8 cellular contexts compared by ENCODE assay signal in genomic region chr19:4911786-4912672, GRCh38. TPM values are rescaled to one million over a fixed set of nuclear protein-coding genes. Genes with fewer than 3 reads are reported as not detected.
DNase-seq lines count a peak whose midpoint lies in the region; ATAC-seq and TF ChIP-seq lines count a peak whose summit lies in the region.

No MANE protein-coding gene starts in this region.

- peak; percentile 59 for ATAC-seq in PC-3
- ATAC-seq in natural killer cell treated with Interleukin-12 subunit alpha and Interleukin-12 subunit beta and Interleukin-15 and Interleukin-18, amount 100 ng/mL, for 72 hours, result no peak
- peak; percentile 37 for ATAC-seq in stimulated activated naive CD8-positive, alpha-beta T cell treated with anti-CD3 and anti-CD28 coated beads, Interleukin-15, Interleukin-2, amounts not matched to agents 100 U/mL and 50 U/mL, for 24 hours

- peaks cover 67% of the 10 kb centered on the region for H3K79me2 ChIP-seq in PC-3 (ENCODE audit: low read length)

- H3K4me2 ChIP-seq in PC-3 (ENCODE audit: low read length), result peak overlapping the region; percentile 96

- H3K4me1 ChIP-seq in PC-3 (ENCODE audit: insufficient read depth, low read length), result peaks cover 59% of the 10 kb centered on the region

- peaks cover 31% of the 10 kb centered on the region for H4K20me1 ChIP-seq in PC-3 (ENCODE audit: low read length)

- peak; percentile 88 for TF ChIP-seq CTCF in PC-3 (conservative IDR thresholded peaks at IDR 0.05; ENCODE audit: low read depth, low read length)

- intact Hi-C loops in PC-3 (cut with micrococcal nuclease), result loop anchor here (1.0 to 2.0 kb wide), 5 partner anchors 40 to 119 kb away; no protein-coding TSS in a partner anchor

- CTCF ChIA-PET in PC-3 (lab: Charles Lee), result interaction anchor here (0.5 to 2.5 kb wide), 14 partner anchors 37 to 134 kb away, joined by 3 to 40 read pairs (median 4); partner anchors contain the start of gene KDM4B

- peaks cover 25% of the 10 kb centered on the region; the same call in 1 of the 2 replicates for H3K36me3 ChIP-seq in PC-3 (ENCODE audit: low read depth, low read length)

- peak overlapping the region; percentile 63 to 97 for H3K27ac Mint-ChIP-seq in natural killer cell treated with Interleukin-12 subunit alpha and Interleukin-12 subunit beta and Interleukin-15 and Interleukin-18, amount 100 ng/mL, for 72 hours

- peaks cover 15% of the 10 kb centered on the region for H3F3A ChIP-seq in PC-3 (ENCODE audit: low read length, unreplicated experiment)

- H3K4me3 Mint-ChIP-seq in natural killer cell treated with Interleukin-12 subunit alpha and Interleukin-12 subunit beta and Interleukin-15 and Interleukin-18, amount 100 ng/mL, for 72 hours, result peak overlapping the region; percentile 100

- H3K9me2 ChIP-seq in PC-3 (replicated peaks; ENCODE audit: low read length), result no peaks in the 10 kb centered on the region

- H3K9ac ChIP-seq in PC-3 (ENCODE audit: low read length), result peak overlapping the region; percentile 95

- POLR2A ChIA-PET in PC-3 (lab: Charles Lee; ENCODE audit: unreplicated experiment), result interaction anchor here (0.6 to 1.0 kb wide), 4 partner anchors 40 to 60 kb away, joined by 3 to 5 read pairs (median 4); partner anchors contain the start of gene PLIN3

- peak overlapping the region; percentile 81 for H3K27ac ChIP-seq in PC-3 (ENCODE audit: low read length)

- H3K4me3 ChIP-seq in PC-3 (ENCODE audit: low read length), result peak overlapping the region; percentile 78

- no peaks in the 10 kb centered on the region for H3K9me3 ChIP-seq in PC-3 (ENCODE audit: low read length)

- no peaks in the 10 kb centered on the region for H3K27me3 ChIP-seq in PC-3 (ENCODE audit: low read length)

- H2AFZ ChIP-seq in PC-3 (ENCODE audit: low read length), result peak overlapping the region; percentile 64

- no peaks in the 10 kb centered on the region for H3K9me3 Mint-ChIP-seq in natural killer cell treated with Interleukin-12 subunit alpha and Interleukin-12 subunit beta and Interleukin-15 and Interleukin-18, amount 100 ng/mL, for 72 hours

- BruUV-seq in PC-3 (replicated peaks; lab: Mats Ljungman, UMichigan), result no TSS peak

- peak; percentile 98 for DNase-seq in AG08395 (ENCODE audit: low spot score)
- peak; percentile 90 for DNase-seq in GOT3 (lab: John Stamatoyannopoulos, UW)
- DNase-seq in PC-3, result peak; percentile 99
- peak; percentile 48 for DNase-seq in activated T-helper 1 cell treated with Interleukin-2 at 50 U/mL for 16 hours (ENCODE audit: low read depth)
- DNase-seq in fibroblast of gingiva (ENCODE audit: low read depth), result peak; percentile 100
- no peak for DNase-seq in natural killer cell treated with Interleukin-12 subunit alpha and Interleukin-12 subunit beta and Interleukin-15 and Interleukin-18, amount 100 ng/mL, for 72 hours (ENCODE audit: low spot score)
- peak; percentile 77 for DNase-seq in stimulated activated naive CD8-positive, alpha-beta T cell treated with anti-CD3 and anti-CD28 coated beads, Interleukin-15, Interleukin-2, amounts not matched to agents 100 U/mL and 50 U/mL, for 24 hours
- DNase-seq in NCI-H146 (lab: John Stamatoyannopoulos, UW), result no peak

- peaks cover 57 to 59% of the 10 kb centered on the region in 2 donors for H3K4me1 Mint-ChIP-seq in natural killer cell treated with Interleukin-12 subunit alpha and Interleukin-12 subunit beta and Interleukin-15 and Interleukin-18, amount 100 ng/mL, for 72 hours (ENCODE audit: low read depth in 2 of 2)

- H3K36me3 Mint-ChIP-seq in natural killer cell treated with Interleukin-12 subunit alpha and Interleukin-12 subunit beta and Interleukin-15 and Interleukin-18, amount 100 ng/mL, for 72 hours, result peaks cover 13% of the 10 kb centered on the region

- no peaks in the 10 kb centered on the region for H3K27me3 Mint-ChIP-seq in natural killer cell treated with Interleukin-12 subunit alpha and Interleukin-12 subunit beta and Interleukin-15 and Interleukin-18, amount 100 ng/mL, for 72 hours

RNA-seq across cellular contexts. Expression of gene UHRF1, which starts 2.7 kb away (rescaled TPM):
- 163 and 207 TPM in 2 replicates for total RNA-seq in PC-3 (2014; rRNA removed)
- 100 to 1,000 TPM in 1 of 2 donors, 10 to 100 TPM in 1; 75.5 to 201 TPM for total RNA-seq in natural killer cell treated with Interleukin-12 subunit alpha and Interleukin-12 subunit beta and Interleukin-15 and Interleukin-18, amount 100 ng/mL, for 72 hours

RNA-seq across cellular contexts. Expression of gene ARRDC5, which starts 9.3 kb away (rescaled TPM):
- not detected in 2 replicates for total RNA-seq in PC-3 (2014; rRNA removed)
- 1 to 10 TPM; 1.6 to 2.2 TPM for total RNA-seq in natural killer cell treated with Interleukin-12 subunit alpha and Interleukin-12 subunit beta and Interleukin-15 and Interleukin-18, amount 100 ng/mL, for 72 hours

RNA-seq across cellular contexts. Expression of gene PLIN3, which starts 44.6 kb away (rescaled TPM):
- 136 and 159 TPM in 2 replicates for total RNA-seq in PC-3 (2014; rRNA removed)
- 10 to 100 TPM; 25.1 to 34.0 TPM for total RNA-seq in natural killer cell treated with Interleukin-12 subunit alpha and Interleukin-12 subunit beta and Interleukin-15 and Interleukin-18, amount 100 ng/mL, for 72 hours

RNA-seq across cellular contexts. Expression of gene KDM4B, which starts 56.9 kb away (rescaled TPM):
- 19.8 and 31.6 TPM in 2 replicates for total RNA-seq in PC-3 (2014; rRNA removed)
- 10 to 100 TPM; 57.0 to 63.1 TPM for total RNA-seq in natural killer cell treated with Interleukin-12 subunit alpha and Interleukin-12 subunit beta and Interleukin-15 and Interleukin-18, amount 100 ng/mL, for 72 hours

Comparison
In these comparisons a context has a peak if more than half of its experiments do, and no peak if none do; other contexts are left out.
1. DNase-seq: peak in AG08395 (single experiment), GOT3 (single experiment), PC-3 (single experiment), activated T-helper 1 cell treated with Interleukin-2 at 50 U/mL for 16 hours (single experiment), fibroblast of gingiva (single experiment) and stimulated activated naive CD8-positive, alpha-beta T cell treated with anti-CD3 and anti-CD28 coated beads, Interleukin-15, Interleukin-2, amounts not matched to agents 100 U/mL and 50 U/mL, for 24 hours (single experiment); none in natural killer cell treated with Interleukin-12 subunit alpha and Interleukin-12 subunit beta and Interleukin-15 and Interleukin-18, amount 100 ng/mL, for 72 hours (single experiment) and NCI-H146 (single experiment).
2. ATAC-seq: peak in PC-3 (single experiment) and stimulated activated naive CD8-positive, alpha-beta T cell treated with anti-CD3 and anti-CD28 coated beads, Interleukin-15, Interleukin-2, amounts not matched to agents 100 U/mL and 50 U/mL, for 24 hours (single experiment); none in natural killer cell treated with Interleukin-12 subunit alpha and Interleukin-12 subunit beta and Interleukin-15 and Interleukin-18, amount 100 ng/mL, for 72 hours (0 of 2).